Comparison of ENCODE assay signal across 17 cellular contexts in the genomic region with DNA sequence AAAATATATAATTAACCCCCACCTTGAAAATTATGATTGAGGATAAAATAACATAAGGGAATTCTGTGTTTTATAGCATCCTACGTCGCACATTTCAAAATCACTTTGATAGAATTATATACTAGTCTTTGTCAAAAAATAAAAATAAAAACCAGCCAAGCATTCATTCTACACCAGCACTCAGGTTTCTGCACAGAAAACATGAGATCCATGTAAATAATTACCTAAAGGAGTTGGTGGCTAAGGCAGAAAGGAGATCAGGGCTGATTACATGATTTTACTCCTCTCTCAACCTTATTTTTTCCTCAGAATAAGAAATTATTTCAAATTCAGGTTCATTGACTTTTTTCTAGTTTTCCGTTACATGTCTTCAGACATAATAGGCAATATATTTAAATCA.
A peak's percentile ranks its signal among the peaks of the same experiment; 100 is the strongest.
DNase-seq lines count a peak whose midpoint lies in the region; ATAC-seq, FAIRE-seq and TF ChIP-seq lines count a peak whose summit lies in the region.
"Had no signal": no experiment of that assay in that cellular context is flagged by ENCODE, and none has a peak within 500 bp of the region (broad histone marks: within the 10 kb centered on the region; RNA-seq: fewer than 3 reads in every experiment).

No MANE protein-coding gene starts in this region.

- DNase-seq in kidney tubule cell (ENCODE audit: low spot score) (peak; percentile 29), pancreas (no peak), DMS 273 (lab: John Stamatoyannopoulos, UW; ENCODE audit: unreplicated experiment) (no peak), HuH-7.5 (ENCODE audit: low spot score) (no peak)
- DNase-seq: 8988T; Caco-2; CD4-positive, alpha-beta T cell; DMS153; DMS79; GF-D8; H9 had no signal

- no peaks in the 10 kb centered on the region for H3K9me3 ChIP-seq in BLaER1
- no peaks in the 10 kb centered on the region for H3K9me3 ChIP-seq in OCI-LY1 (ENCODE audit: low read length)
- H3K9me3 ChIP-seq in pancreas, result no peaks in the 10 kb centered on the region
- H3K9me3 ChIP-seq: Caco-2 had no signal

- H3K4me2 ChIP-seq in BLaER1, result peak overlapping the region; percentile 18
- no peak overlapping the region; the same call in 1 of the 2 replicates for H3K4me2 ChIP-seq in OCI-LY1 (ENCODE audit: low read length)

- 93 to 97% methylated on average over 3 of the region's 3 CpGs for WGBS in pancreas, 2 donors

- no peak for ATAC-seq in pancreas
- ATAC-seq in GM19452 (IDR thresholded peaks at IDR 0.05; ENCODE audit: unreplicated experiment), result no peak

- TF ChIP-seq CTCF in OCI-LY1 (IDR thresholded peaks at IDR 0.05; ENCODE audit: low read length) (no peak), pancreas (IDR thresholded peaks at IDR 0.05) (no peak)

- peaks cover 75% of the 10 kb centered on the region for H3K4me1 ChIP-seq in BLaER1
- peaks cover 75% of the 10 kb centered on the region for H3K4me1 ChIP-seq in OCI-LY1 (ENCODE audit: insufficient read depth, low read length, severe bottlenecking)
- H3K4me1 ChIP-seq in pancreas, result peaks cover 1 to 9% (median 7%) of the 10 kb centered on the region in 3 donors

- no peak for FAIRE-seq in pancreas (lab: Jason Lieb, UNC)
- FAIRE-seq: D721Med, H1 had no signal

- no peaks in the 10 kb centered on the region for H3K36me3 ChIP-seq in BLaER1
- no peaks in the 10 kb centered on the region for H3K36me3 ChIP-seq in OCI-LY1 (ENCODE audit: insufficient read depth, low read length)
- H3K36me3 ChIP-seq in pancreas, result no peaks in the 10 kb centered on the region

- H3K27ac ChIP-seq in BLaER1 (no peak overlapping the region), OCI-LY1 (ENCODE audit: low read depth, low read length, poor library complexity, severe bottlenecking) (peak overlapping the region; percentile 92), pancreas (no peak overlapping the region)
- H3K27ac ChIP-seq: C4-2B had no signal

- H3K9me2 ChIP-seq in OCI-LY1 (ENCODE audit: low read depth, low read length), result no peaks in the 10 kb centered on the region

- H3K4me3 ChIP-seq in BLaER1 (no peak overlapping the region), OCI-LY1 (ENCODE audit: low read depth, low read length, poor library complexity, severe bottlenecking) (no peak overlapping the region), pancreas (no peak overlapping the region)

- 0 out of 2 replicates have a peak, but pooled peaks cover 8% of the 10 kb centered on the region for H3F3A ChIP-seq in OCI-LY1 (ENCODE audit: insufficient read depth, low read length)

- H2AFZ ChIP-seq in OCI-LY1 (ENCODE audit: low read length), result no peak overlapping the region

- H3K79me2 ChIP-seq in OCI-LY1 (ENCODE audit: insufficient read depth, low read length), result no peaks in the 10 kb centered on the region

- no peaks in the 10 kb centered on the region for H3K27me3 ChIP-seq in BLaER1
- no peaks in the 10 kb centered on the region for H3K27me3 ChIP-seq in OCI-LY1 (ENCODE audit: insufficient read depth, low read length)
- no peaks in the 10 kb centered on the region for H3K27me3 ChIP-seq in pancreas

- H3K9ac ChIP-seq in BLaER1, result no peak overlapping the region
- no peak overlapping the region; the same call in 1 of the 2 replicates for H3K9ac ChIP-seq in OCI-LY1 (ENCODE audit: low read length)

- intact Hi-C loops in pancreas (cut with DNase I), result no loop called here

- no peaks in the 10 kb centered on the region for H4K20me1 ChIP-seq in BLaER1
- no peaks in the 10 kb centered on the region for H4K20me1 ChIP-seq in OCI-LY1 (ENCODE audit: insufficient read depth, low read length)
